Comparison of ENCODE assay signal across 11 cellular contexts in genomic region chr1:169091480-169091941, GRCh38. TPM values are rescaled to one million over a fixed set of nuclear protein-coding genes. Genes with fewer than 3 reads are reported as not detected.
DNase-seq lines count a peak whose midpoint lies in the region; ATAC-seq, FAIRE-seq and TF ChIP-seq lines count a peak whose summit lies in the region.
"Had no signal": no experiment of that assay in that cellular context is flagged by ENCODE, and none has a peak within 500 bp of the region (broad histone marks: within the 10 kb centered on the region; RNA-seq: fewer than 3 reads in every experiment).

No MANE protein-coding gene starts in this region.

- no peak overlapping the region for H3K4me3 ChIP-seq in thyroid gland (replicated peaks in 1 of 3)

- no peaks in the 10 kb centered on the region for H3K27me3 ChIP-seq in thyroid gland

- 87% methylated on average over 4 of the region's 4 CpGs for WGBS in thyroid gland, 2 donors

- peak; percentile 59 for FAIRE-seq in GM12891 (lab: Jason Lieb, UNC)

- H3K36me3 ChIP-seq in thyroid gland = no peaks in the 10 kb centered on the region

- intact Hi-C loops in thyroid gland (cut with DNase I) = no loop called here

- TF ChIP-seq POLR2A in GM12891 (IDR thresholded peaks at IDR 0.05; ENCODE audit: low read depth, low read length) (no peak), thyroid gland (IDR thresholded peaks at IDR 0.05) (no peak)

- no peaks in the 10 kb centered on the region for H3K9me3 ChIP-seq in thyroid gland

- DNase-seq in GM12891 (ENCODE audit: insufficient read length, low spot score) (no peak), NCI-H1417 treated with DMSO at 0.1 percent for 48 hours (lab: John Stamatoyannopoulos, UW) (no peak), thyroid gland (no peak)
- no peak for DNase-seq in activated T-cell treated with anti-CD3 and anti-CD28 coated beads, Interleukin-2, amount 50 U/mL, for 1 hour
- DNase-seq in activated CD8-positive, alpha-beta memory T cell treated with anti-CD3 and anti-CD28 coated beads, Interleukin-2, amount 50 U/mL, for 48 hours = no peak
- DNase-seq: CD4-positive, CD25-positive, alpha-beta regulatory T cell; effector CD4-positive, alpha-beta T cell; OCI-M1 had no signal

- no peak overlapping the region for H3K27ac ChIP-seq in thyroid gland

- peak; percentile 88 for ATAC-seq in GM21515 (IDR thresholded peaks at IDR 0.05; ENCODE audit: unreplicated experiment)
- peak; percentile 67 for ATAC-seq in HG03354 (IDR thresholded peaks at IDR 0.05; ENCODE audit: poor library complexity, severe bottlenecking, unreplicated experiment)
- ATAC-seq in esophagus mucosa = peak; percentile 69

- TF ChIP-seq CTCF in thyroid gland (IDR thresholded peaks at IDR 0.05) = no peak

- H3K4me1 ChIP-seq in thyroid gland = no peaks in the 10 kb centered on the region

TF ChIP-seq in GM12891, 5 proteins besides CTCF, POLR2A, EP300 and RAD21:
- TF ChIP-seq POU2F2 (IDR thresholded peaks at IDR 0.05; ENCODE audit: low read depth, low read length) = no peak
- TF ChIP-seq POLR2AphosphoS5 (IDR thresholded peaks at IDR 0.05; ENCODE audit: low read depth, low read length) = no peak
- no peak for TF ChIP-seq TAF1 (IDR thresholded peaks at IDR 0.05; ENCODE audit: low read depth, low read length)
- TF ChIP-seq PAX5 (IDR thresholded peaks at IDR 0.05; ENCODE audit: insufficient read depth, low read length, severe bottlenecking) = no peak
- peak; percentile 90 for TF ChIP-seq SPI1 (IDR thresholded peaks at IDR 0.05; ENCODE audit: low read depth, low read length)
TF ChIP-seq in GM12891: peak in this region for 1.

RNA-seq across cellular contexts. Expression of gene ATP1B1, which starts 15.0 kb away (rescaled TPM):
- polyA plus RNA-seq in GM12891 (2012; ENCODE audit: low read depth, missing spikeins) = 14.9 TPM
- total RNA-seq in esophagus mucosa (125 TPM), thyroid gland (100 to 1,000 TPM; 310 to 509 (median 429) TPM)
